9 cellular contexts compared by ENCODE assay signal in genomic region chr4:166091914-166092510, GRCh38.
DNase-seq lines count a peak whose midpoint lies in the region; FAIRE-seq and TF ChIP-seq lines count a peak whose summit lies in the region.
"Had no signal": no experiment of that assay in that cellular context is flagged by ENCODE, and none has a peak within 500 bp of the region (broad histone marks: within the 10 kb centered on the region; RNA-seq: fewer than 3 reads in every experiment).

No MANE protein-coding gene starts in this region.

- H3K9me3 ChIP-seq in stomach = no peaks in the 10 kb centered on the region
- H3K9me3 ChIP-seq: BLaER1 treated with 17β-estradiol and CSF1 and Interleukin-3, amounts not matched to agents 10 nM and 100 nM had no signal

- peak in 4 of 7 experiments; percentile 36 to 65 (median 53) for TF ChIP-seq CTCF in stomach (IDR thresholded peaks at IDR 0.05)

- H3K36me3 ChIP-seq in H7 (replicated peaks; ENCODE audit: control insufficient read depth, insufficient read depth, low read length) = no peaks in the 10 kb centered on the region
- H3K36me3 ChIP-seq in stomach = no peaks in the 10 kb centered on the region
- H3K36me3 ChIP-seq: BLaER1 treated with 17β-estradiol and CSF1 and Interleukin-3, amounts not matched to agents 10 nM and 100 nM had no signal

- WGBS in stomach, 5 donors = 0 to 2% (median 0%) methylated on average over 2 of the region's 2 CpGs

- peak; percentile 10 for DNase-seq in DMS79 treated with DMSO at 0.1 percent for 48 hours (lab: John Stamatoyannopoulos, UW)
- DNase-seq in DMS79 (lab: John Stamatoyannopoulos, UW) = no peak
- peak; percentile 0 for DNase-seq in H7
- DNase-seq in M059J (ENCODE audit: low read depth) = peak; percentile 51
- DNase-seq in SKM-1 (lab: John Stamatoyannopoulos, UW; ENCODE audit: unreplicated experiment) = peak; percentile 11
- DNase-seq in frontal cortex (ENCODE audit: low spot score in 2 of 2) = peak in 1 of 2 donors; percentile 4
- DNase-seq in stomach = no peak
- DNase-seq in stimulated activated CD4-positive, alpha-beta T cell treated with anti-CD3 and anti-CD28 coated beads, Interleukin-12 subunit alpha, Interleukin-12 subunit beta, amount 100 ng/mL, for 4 hours = no peak

- no peak for TF ChIP-seq EP300 in stomach (IDR thresholded peaks at IDR 0.05)

- intact Hi-C loops in stomach (cut with DNase I; ENCODE audit: low total_unique reads) = no loop called here

- peak; percentile 98 for FAIRE-seq in frontal cortex (lab: Jason Lieb, UNC)

- no peak overlapping the region for H3K27ac ChIP-seq in stomach
- H3K27ac ChIP-seq: BLaER1 treated with 17β-estradiol and CSF1 and Interleukin-3, amounts not matched to agents 10 nM and 100 nM had no signal

- TF ChIP-seq POLR2A in stomach (IDR thresholded peaks at IDR 0.05) = no peak

- no peaks in the 10 kb centered on the region for H3K27me3 ChIP-seq in H7 (ENCODE audit: control insufficient read depth, insufficient read depth, low read length)
- H3K27me3 ChIP-seq in stomach = no peaks in the 10 kb centered on the region
- H3K27me3 ChIP-seq: BLaER1 treated with 17β-estradiol and CSF1 and Interleukin-3, amounts not matched to agents 10 nM and 100 nM had no signal

- H3K4me1 ChIP-seq in stomach = no peaks in the 10 kb centered on the region
- H3K4me1 ChIP-seq: BLaER1 treated with 17β-estradiol and CSF1 and Interleukin-3, amounts not matched to agents 10 nM and 100 nM had no signal

- H3K4me3 ChIP-seq in H7 (ENCODE audit: insufficient read depth, low read depth, low read length) = no peak overlapping the region
- H3K4me3 ChIP-seq in stomach = no peak overlapping the region
- H3K4me3 ChIP-seq: BLaER1 treated with 17β-estradiol and CSF1 and Interleukin-3, amounts not matched to agents 10 nM and 100 nM had no signal

Comparison
In these comparisons a context has a peak if more than half of its experiments do, and no peak if none do; other contexts are left out.
1. DNase-seq: peak in DMS79 treated with DMSO at 0.1 percent for 48 hours (single experiment), H7 (single experiment), M059J (single experiment) and SKM-1 (single experiment); none in DMS79 (single experiment), stomach (single experiment) and stimulated activated CD4-positive, alpha-beta T cell treated with anti-CD3 and anti-CD28 coated beads, Interleukin-12 subunit alpha, Interleukin-12 subunit beta, amount 100 ng/mL, for 4 hours (single experiment).